Comparison of ENCODE assay signal across 8 cellular contexts in genomic region chr13:28820099-28821051, GRCh38. TPM values are rescaled to one million over a fixed set of nuclear protein-coding genes. Genes with fewer than 3 reads are reported as not detected.
DNase-seq lines count a peak whose midpoint lies in the region; ATAC-seq and TF ChIP-seq lines count a peak whose summit lies in the region.

MTUS2 (plus strand) TSS chr13:28820339.

- H3K4me3 ChIP-seq in ACC112 (ENCODE audit: low read depth, low read length) (peak within 1 kb of the TSS; percentile 58), astrocyte of the spinal cord (ENCODE audit: low read depth, low read length) (peak within 1 kb of the TSS; percentile 20)

- in situ Hi-C loops in astrocyte of the spinal cord (cut with HindIII; ENCODE audit: low sequenced_read_pairs), result no loop called here

- H3K27ac Mint-ChIP-seq in immature natural killer cell, result no peak within 1 kb of the TSS

- peak; percentile 53 for ATAC-seq in GM19438 (IDR thresholded peaks at IDR 0.05; ENCODE audit: low read depth, unreplicated experiment)

- peaks cover 2 to 5% of the 10 kb centered on the region in 2 donors for H3K4me1 Mint-ChIP-seq in immature natural killer cell

- H3K36me3 ChIP-seq in ACC112 (ENCODE audit: insufficient read depth, low read length), result no peaks in the 10 kb centered on the region

- peaks cover 8 to 21% (median 20%) of the 10 kb centered on the region in 3 donors for H3K27me3 Mint-ChIP-seq in immature natural killer cell (ENCODE audit: low read depth in 3 of 3)

- peak within 1 kb of the TSS; percentile 33 to 72 (median 62) for H3K4me3 Mint-ChIP-seq in immature natural killer cell

- H2AFZ ChIP-seq in ACC112 (ENCODE audit: low read length, unreplicated experiment), result no peak within 1 kb of the TSS

- peaks cover 0 to 8% (median 2%) of the 10 kb centered on the region in 6 donors for H3K9me3 Mint-ChIP-seq in immature natural killer cell

- H3K36me3 Mint-ChIP-seq in immature natural killer cell, result no peaks in the 10 kb centered on the region

- peaks cover 5% of the 10 kb centered on the region for H3K4me1 ChIP-seq in ACC112 (ENCODE audit: control insufficient read depth, insufficient read depth, low read length, unreplicated experiment)

- TF ChIP-seq CTCF in astrocyte of the spinal cord (IDR thresholded peaks at IDR 0.05; ENCODE audit: low read depth, low read length), result no peak

- no peak within 1 kb of the TSS for H3K27ac ChIP-seq in ACC112 (ENCODE audit: low read depth, low read length)

- no peaks in the 10 kb centered on the region for H3K79me2 ChIP-seq in ACC112 (ENCODE audit: control insufficient read depth, insufficient read depth, low read length, unreplicated experiment)

- DNase-seq in NCI-H345 (lab: John Stamatoyannopoulos, UW) (peak; percentile 49), astrocyte of the spinal cord (ENCODE audit: low read depth, low spot score) (no peak), immature natural killer cell (no peak), pons (ENCODE audit: low spot score) (no peak), HPDE6-E6E7 (ENCODE audit: extremely low spot score) (no peak)
- peak; percentile 40 to 70 for DNase-seq in stimulated activated CD4-positive, alpha-beta T cell treated with anti-CD3 and anti-CD28 coated beads, Interleukin-4, amount 100 ng/mL, for 4 hours

- H3K27me3 ChIP-seq in ACC112 (ENCODE audit: insufficient read depth, low read length), result peaks cover 68% of the 10 kb centered on the region

RNA-seq across cellular contexts. Expression of gene MTUS2, which starts in this region (rescaled TPM):
- polyA plus RNA-seq in immature natural killer cell, result under 1 TPM in 1 of 3 donors, not detected in 2; 0.02 TPM

Comparison
In these comparisons a context has a peak if more than half of its experiments do, and no peak if none do; other contexts are left out.
1. DNase-seq: peak in NCI-H345 (single experiment) and stimulated activated CD4-positive, alpha-beta T cell treated with anti-CD3 and anti-CD28 coated beads, Interleukin-4, amount 100 ng/mL, for 4 hours (2 of 2); none in astrocyte of the spinal cord (single experiment), immature natural killer cell (0 of 3), pons (single experiment) and HPDE6-E6E7 (single experiment).